8 cellular contexts compared by ENCODE assay signal in genomic region chr9:70111042-70111602, GRCh38.
DNase-seq lines count a peak whose midpoint lies in the region; ATAC-seq and TF ChIP-seq lines count a peak whose summit lies in the region.

No MANE protein-coding gene starts in this region.

- no peaks in the 10 kb centered on the region for H3K9me3 Mint-ChIP-seq in activated CD8-positive, alpha-beta memory T cell treated with anti-CD3 and anti-CD28 coated beads, Interleukin-2, amount 10 ng/mL, durations not matched to agents 7 days and 5 days (ENCODE audit: low read depth)
- no peaks in the 10 kb centered on the region for H3K9me3 Mint-ChIP-seq in natural killer cell

- H3K27me3 Mint-ChIP-seq in activated CD8-positive, alpha-beta memory T cell treated with anti-CD3 and anti-CD28 coated beads, Interleukin-2, amount 10 ng/mL, durations not matched to agents 7 days and 5 days, result peaks cover 21% of the 10 kb centered on the region
- H3K27me3 Mint-ChIP-seq in natural killer cell (ENCODE audit: low read depth in 2 of 2), result peaks cover 12 to 14% of the 10 kb centered on the region in 2 donors

- no peaks in the 10 kb centered on the region for H3K36me3 Mint-ChIP-seq in activated CD8-positive, alpha-beta memory T cell treated with anti-CD3 and anti-CD28 coated beads, Interleukin-2, amount 10 ng/mL, durations not matched to agents 7 days and 5 days
- no peaks in the 10 kb centered on the region for H3K36me3 Mint-ChIP-seq in natural killer cell

- intact Hi-C loops in natural killer cell (cut with micrococcal nuclease), result loop anchor here (1.0 to 2.0 kb wide), 2 partner anchors 139 to 688 kb away; no protein-coding TSS in a partner anchor

- peaks cover 5% of the 10 kb centered on the region for H3K4me1 Mint-ChIP-seq in activated CD8-positive, alpha-beta memory T cell treated with anti-CD3 and anti-CD28 coated beads, Interleukin-2, amount 10 ng/mL, durations not matched to agents 7 days and 5 days
- peaks cover 0 to 8% of the 10 kb centered on the region in 2 donors for H3K4me1 Mint-ChIP-seq in natural killer cell

- DNase-seq in Ammon's horn (ENCODE audit: low spot score), result peak; percentile 72
- DNase-seq in NCI-H526 treated with DMSO at 0.1 percent for 48 hours (lab: John Stamatoyannopoulos, UW), result peak; percentile 38
- DNase-seq in activated CD8-positive, alpha-beta memory T cell treated with anti-CD3 and anti-CD28 coated beads, Interleukin-2, amount 10 ng/mL, durations not matched to agents 7 days and 5 days, result peak; percentile 65
- DNase-seq in natural killer cell, result peak; percentile 35
- DNase-seq in superior temporal gyrus (ENCODE audit: extremely low spot score), result peak; percentile 74

- no peak overlapping the region for H3K4me3 Mint-ChIP-seq in activated CD8-positive, alpha-beta memory T cell treated with anti-CD3 and anti-CD28 coated beads, Interleukin-2, amount 10 ng/mL, durations not matched to agents 7 days and 5 days
- H3K4me3 Mint-ChIP-seq in natural killer cell, result no peak overlapping the region

- CTCF ChIA-PET in activated CD8-positive, alpha-beta memory T cell treated with anti-CD3 and anti-CD28 coated beads, Interleukin-2, amount 10 ng/mL, durations not matched to agents 7 days and 5 days (lab: Charles Lee), result interaction anchor here (0.7 to 6.3 kb wide), 24 partner anchors 8 to 1026 kb away, joined by 3 to 74 read pairs (median 4); partner anchors contain the start of gene MAMDC2

- H3K27ac Mint-ChIP-seq in activated CD8-positive, alpha-beta memory T cell treated with anti-CD3 and anti-CD28 coated beads, Interleukin-2, amount 10 ng/mL, durations not matched to agents 7 days and 5 days, result no peak overlapping the region
- no peak overlapping the region for H3K27ac Mint-ChIP-seq in natural killer cell

- peak; percentile 87 for TF ChIP-seq CTCF in natural killer cell (IDR thresholded peaks at IDR 0.05)

- peak; percentile 68 for ATAC-seq in GM18907 (IDR thresholded peaks at IDR 0.05; ENCODE audit: unreplicated experiment)
- ATAC-seq in HG03280 (IDR thresholded peaks at IDR 0.05; ENCODE audit: unreplicated experiment), result peak; percentile 72
- no peak for ATAC-seq in activated CD8-positive, alpha-beta memory T cell treated with anti-CD3 and anti-CD28 coated beads, Interleukin-2, amount 10 ng/mL, durations not matched to agents 7 days and 5 days
- peak; percentile 76 for ATAC-seq in esophagus mucosa
- peak; percentile 50 to 71 (median 65) for ATAC-seq in natural killer cell
